20 cellular contexts compared by ENCODE assay signal in genomic region chr16:85228970-85229430, GRCh38.
DNase-seq lines count a peak whose midpoint lies in the region; ATAC-seq, FAIRE-seq and TF ChIP-seq lines count a peak whose summit lies in the region.
"Had no signal": no experiment of that assay in that cellular context is flagged by ENCODE, and none has a peak within 500 bp of the region (broad histone marks: within the 10 kb centered on the region; RNA-seq: fewer than 3 reads in every experiment).

No MANE protein-coding gene starts in this region.

- H2AK5ac ChIP-seq in H1 (ENCODE audit: low read depth, low read length): no peak overlapping the region; the same call in 1 of the 2 replicates
- H2AK5ac ChIP-seq in neuronal stem cell (ENCODE audit: low read depth, low read length): peak overlapping the region; percentile 61

- H3K4me2 ChIP-seq in H1 (ENCODE audit: insufficient read depth in 1 of 2, low read depth in 2 of 2, low read length in 2 of 2) (no peak overlapping the region), neuronal stem cell (ENCODE audit: insufficient read depth, low read length, poor library complexity, severe bottlenecking) (no peak overlapping the region)

- 91% methylated on average over 24 of the region's 24 CpGs; no CpG with 5 or more reads in 1 of the 2 experiments for WGBS in H1 (ENCODE audit: extremely low coverage in 1 of 2, insufficient coverage in 1 of 2, insufficient read length in 1 of 2, insufficient replicate concordance in 2 of 2, low coverage in 1 of 2, low lambda C conversion rate in 2 of 2, missing lambda C conversion rate in 1 of 2), 2 experiments
- no CpG with 5 or more reads among the region's 24 CpGs for WGBS in neuronal stem cell (ENCODE audit: extremely low coverage in 2 of 2, insufficient read length in 2 of 2, insufficient replicate concordance in 1 of 2), 2 donors

- no peak for TF ChIP-seq RAD21 in H1 (IDR thresholded peaks at IDR 0.05 in 1 of 2, conservative IDR thresholded peaks at IDR 0.05 in 1 of 2; ENCODE audit: low read depth in 2 of 2, low read length in 2 of 2)

- no peak overlapping the region for H2BK120ac ChIP-seq in H1 (replicated peaks; ENCODE audit: low read depth, low read length)
- no peak overlapping the region for H2BK120ac ChIP-seq in neuronal stem cell (ENCODE audit: low read depth, low read length)

- H4K20me1 ChIP-seq in H1 (replicated peaks in 1 of 2; ENCODE audit: control insufficient read depth in 1 of 2, insufficient read depth in 2 of 2, low read length in 2 of 2): peaks cover 0 to 6% of the 10 kb centered on the region in 2 experiments

- no peak overlapping the region for H4K5ac ChIP-seq in H1 (ENCODE audit: insufficient read length, low read depth, low read length)

- peaks cover 0 to 2% of the 10 kb centered on the region in 2 experiments; a peak in 1 of 4 replicates for H3K79me2 ChIP-seq in H1 (ENCODE audit: control insufficient read depth in 1 of 2, insufficient read depth in 2 of 2, low read length in 2 of 2)

- 0 out of 2 replicates have a peak overlapping the region, but pooled peaks have one; percentile 49 for H2BK5ac ChIP-seq in H1 (ENCODE audit: low read depth, low read length)
- H2BK5ac ChIP-seq in neuronal stem cell (ENCODE audit: low read length): peak overlapping the region; percentile 62

- H3K27me3 ChIP-seq in H1 (replicated peaks in 1 of 4; ENCODE audit: control insufficient read depth in 3 of 4, extremely low read depth in 1 of 4, insufficient read depth in 3 of 4, low read length in 3 of 4) (no peaks in the 10 kb centered on the region), neuronal stem cell (ENCODE audit: control insufficient read depth in 3 of 3, insufficient read depth in 3 of 3, low read depth in 1 of 3, low read length in 3 of 3) (peaks cover 0 to 9% (median 0%) of the 10 kb centered on the region in 3 experiments)

- H3K9ac ChIP-seq in H1 (replicated peaks in 1 of 4; ENCODE audit: extremely low read depth in 1 of 4, low read depth in 3 of 4, low read length in 3 of 4) (no peak overlapping the region), neuronal stem cell (ENCODE audit: low read depth, low read length, poor library complexity) (peak overlapping the region; percentile 46)

- no peak overlapping the region for H2BK20ac ChIP-seq in H1 (ENCODE audit: low read length)

- H2BK15ac ChIP-seq in H1 (ENCODE audit: low read length): no peak overlapping the region; the same call in 1 of the 2 replicates
- H2BK15ac ChIP-seq in neuronal stem cell (ENCODE audit: low read length): peak overlapping the region; percentile 50

- FAIRE-seq in H1 (lab: Jason Lieb, UNC): no peak

- H4K91ac ChIP-seq in H1 (replicated peaks; ENCODE audit: insufficient read length, low read length) (no peak overlapping the region), neuronal stem cell (ENCODE audit: low read depth, low read length, poor library complexity) (no peak overlapping the region)

- POLR2A ChIA-PET in H1 (lab: Charles Lee; ENCODE audit: partially characterized antibody): interaction anchor here (1.2 kb wide), 1 partner anchor 23 kb away, joined by 3 read pairs; no protein-coding TSS in a partner anchor

- ATAC-seq in GM18870 (IDR thresholded peaks at IDR 0.05; ENCODE audit: unreplicated experiment): no peak
- ATAC-seq: PC-3 had no signal

- no peak overlapping the region for H3K23ac ChIP-seq in H1 (ENCODE audit: insufficient read length)
- H3K23ac ChIP-seq in neuronal stem cell (ENCODE audit: low read depth, low read length, poor library complexity): peak overlapping the region; percentile 20

- H3K9me3 ChIP-seq in H1 (ENCODE audit: insufficient read depth in 2 of 2, low read depth in 1 of 2, low read length in 1 of 2): no peaks in the 10 kb centered on the region; a peak in 1 of 4 replicates
- H3K9me3 ChIP-seq in neuronal stem cell (replicated peaks in 1 of 2; ENCODE audit: control insufficient read depth in 2 of 2, insufficient read depth in 1 of 2, low read depth in 1 of 2, low read length in 2 of 2): peaks cover 0 to 6% of the 10 kb centered on the region in 2 donors

- DNase-seq in DMS 273 (lab: John Stamatoyannopoulos, UW; ENCODE audit: unreplicated experiment): peak; percentile 45
- DNase-seq in DMS 273 treated with DMSO at 0.1 percent for 48 hours (lab: John Stamatoyannopoulos, UW): no peak
- DNase-seq in H1 (ENCODE audit: low read depth in 1 of 2, low spot score in 2 of 2): no peak
- DNase-seq in neuronal stem cell (ENCODE audit: low spot score): no peak
- no peak for DNase-seq in cortex of kidney (lab: John Stamatoyannopoulos, UW)
- DNase-seq in NCI-H2081 treated with DMSO at 0.1 percent for 48 hours (lab: John Stamatoyannopoulos, UW): no peak
- no peak for DNase-seq in SW 1271 (lab: John Stamatoyannopoulos, UW)
- DNase-seq: AML-193, GDM1, Karpas-422, NCI-H1417 treated with DMSO at 0.1 percent for 48 hours, NCI-H1930, NCI-H345, NCI-H524 treated with DMSO at 0.1 percent for 48 hours, PC-3, RPMI8226, SHP77 treated with DMSO at 0.1 percent for 48 hours had no signal

- H3K4me3 ChIP-seq in H1 (ENCODE audit: extremely low read depth in 1 of 4, insufficient read depth in 2 of 4, low read depth in 3 of 4, low read length in 4 of 4) (no peak overlapping the region), neuronal stem cell (ENCODE audit: low read length in 2 of 2) (no peak overlapping the region)

- H3K56ac ChIP-seq in H1 (replicated peaks; ENCODE audit: insufficient read length, low read depth, low read length): no peak overlapping the region

- no peak for TF ChIP-seq EP300 in H1 (IDR thresholded peaks at IDR 0.05; ENCODE audit: borderline replicate concordance in 1 of 2, low read depth in 2 of 2, low read length in 2 of 2)

- CTCF ChIA-PET in H1 (lab: Charles Lee; ENCODE audit: partially characterized antibody): interaction anchor here (0.7 to 33.8 kb wide), 10 partner anchors 8 to 118 kb away, joined by 3 to 371 read pairs (median 3); no protein-coding TSS in a partner anchor

- H3K27ac ChIP-seq in H1 (ENCODE audit: low read depth, low read length) (no peak overlapping the region), neuronal stem cell (replicated peaks; ENCODE audit: low read length) (no peak overlapping the region)
- H3K27ac ChIP-seq: 22Rv1, HL-60 had no signal

- H3K36me3 ChIP-seq in H1 (ENCODE audit: control insufficient read depth in 2 of 4, insufficient read depth in 4 of 4, low read length in 3 of 4): no peaks in the 10 kb centered on the region
- no peaks in the 10 kb centered on the region for H3K36me3 ChIP-seq in neuronal stem cell (replicated peaks in 1 of 2; ENCODE audit: control insufficient read depth in 2 of 2, insufficient read depth in 2 of 2, low read length in 2 of 2)

- no peak for TF ChIP-seq CTCF in H1 (IDR thresholded peaks at IDR 0.05; ENCODE audit: control extremely low read depth in 1 of 3, insufficient read depth in 1 of 3, low read depth in 1 of 3, low read length in 3 of 3)

- no peak overlapping the region for H4K8ac ChIP-seq in H1 (ENCODE audit: extremely low read depth, insufficient read depth, low read length)
- no peak overlapping the region for H4K8ac ChIP-seq in neuronal stem cell (ENCODE audit: low read depth, low read length)

- H2AFZ ChIP-seq in H1 (ENCODE audit: low read length) (no peak overlapping the region), neuronal stem cell (ENCODE audit: low read length) (no peak overlapping the region)

- H3K4me1 ChIP-seq in H1 (replicated peaks in 1 of 4; ENCODE audit: control insufficient read depth in 3 of 4, insufficient read depth in 4 of 4, low read length in 3 of 4) (peaks cover 0 to 19% (median 10%) of the 10 kb centered on the region in 4 experiments; a peak in 6 of 7 replicates), neuronal stem cell (ENCODE audit: control insufficient read depth in 2 of 2, insufficient read depth in 1 of 2, low read depth in 1 of 2, low read length in 2 of 2) (peaks cover 16 to 31% of the 10 kb centered on the region in 2 donors)

- H3K79me1 ChIP-seq in H1 (ENCODE audit: low read depth, low read length): peaks cover 17% of the 10 kb centered on the region
- H3K79me1 ChIP-seq in neuronal stem cell (ENCODE audit: low read depth, low read length): no peaks in the 10 kb centered on the region

- no peak for TF ChIP-seq POLR2A in H1 (IDR thresholded peaks at IDR 0.05; ENCODE audit: control extremely low read depth in 1 of 2, low read depth in 2 of 2, low read length in 2 of 2)

- peaks cover 11% of the 10 kb centered on the region; the same call in 1 of the 2 replicates for H3K23me2 ChIP-seq in H1 (ENCODE audit: low read depth, low read length)

- H3K4ac ChIP-seq in H1 (replicated peaks; ENCODE audit: insufficient read length, low read depth, low read length): peak overlapping the region; percentile 50
- H3K4ac ChIP-seq in neuronal stem cell (ENCODE audit: low read length): no peak overlapping the region

- H2BK12ac ChIP-seq in H1 (ENCODE audit: low read depth, low read length) (peak overlapping the region; percentile 23; the same call in 1 of the 2 replicates), neuronal stem cell (ENCODE audit: low read length) (no peak overlapping the region)

- H3K14ac ChIP-seq in H1 (ENCODE audit: insufficient read length) (no peak overlapping the region), neuronal stem cell (ENCODE audit: low read length) (peak overlapping the region; percentile 22)

- no peak overlapping the region for H3K18ac ChIP-seq in H1 (ENCODE audit: extremely low read depth, low read length)
- peak overlapping the region; percentile 63 for H3K18ac ChIP-seq in neuronal stem cell (ENCODE audit: low read length)

TF ChIP-seq in H1, 55 proteins besides CTCF, POLR2A, EP300 and RAD21 (continues in another document):
- TF ChIP-seq CBX5 (IDR thresholded peaks at IDR 0.05; ENCODE audit: low read depth, low read length) (no peak), TAF1 (IDR thresholded peaks at IDR 0.05; ENCODE audit: low read depth, low read length) (no peak), POLR2AphosphoS5 (IDR thresholded peaks at IDR 0.05; ENCODE audit: low read depth, low read length) (no peak), SIX5 (IDR thresholded peaks at IDR 0.05; ENCODE audit: low read depth, low read length) (no peak), SRF (IDR thresholded peaks at IDR 0.05; ENCODE audit: low read depth, low read length) (no peak), EZH2 (IDR thresholded peaks at IDR 0.05; ENCODE audit: low read depth, low read length, severe bottlenecking) (no peak), MAX (IDR thresholded peaks at IDR 0.05) (no peak), SAP30 (IDR thresholded peaks at IDR 0.05; ENCODE audit: insufficient read depth, insufficient replicate concordance, low read length) (no peak), HDAC6 (IDR thresholded peaks at IDR 0.05; ENCODE audit: low read depth, low read length) (no peak), GABPA (IDR thresholded peaks at IDR 0.05; ENCODE audit: borderline replicate concordance, insufficient read depth, low read length) (no peak), KDM1A (IDR thresholded peaks at IDR 0.05; ENCODE audit: borderline replicate concordance, low read length) (no peak), CHD1 (IDR thresholded peaks at IDR 0.05; ENCODE audit: low read depth, low read length) (no peak), SP1 (IDR thresholded peaks at IDR 0.05; ENCODE audit: low read depth, low read length) (no peak), CREB1 (IDR thresholded peaks at IDR 0.05) (no peak)
